Comparison of ENCODE assay signal across 24 cellular contexts in the genomic region with DNA sequence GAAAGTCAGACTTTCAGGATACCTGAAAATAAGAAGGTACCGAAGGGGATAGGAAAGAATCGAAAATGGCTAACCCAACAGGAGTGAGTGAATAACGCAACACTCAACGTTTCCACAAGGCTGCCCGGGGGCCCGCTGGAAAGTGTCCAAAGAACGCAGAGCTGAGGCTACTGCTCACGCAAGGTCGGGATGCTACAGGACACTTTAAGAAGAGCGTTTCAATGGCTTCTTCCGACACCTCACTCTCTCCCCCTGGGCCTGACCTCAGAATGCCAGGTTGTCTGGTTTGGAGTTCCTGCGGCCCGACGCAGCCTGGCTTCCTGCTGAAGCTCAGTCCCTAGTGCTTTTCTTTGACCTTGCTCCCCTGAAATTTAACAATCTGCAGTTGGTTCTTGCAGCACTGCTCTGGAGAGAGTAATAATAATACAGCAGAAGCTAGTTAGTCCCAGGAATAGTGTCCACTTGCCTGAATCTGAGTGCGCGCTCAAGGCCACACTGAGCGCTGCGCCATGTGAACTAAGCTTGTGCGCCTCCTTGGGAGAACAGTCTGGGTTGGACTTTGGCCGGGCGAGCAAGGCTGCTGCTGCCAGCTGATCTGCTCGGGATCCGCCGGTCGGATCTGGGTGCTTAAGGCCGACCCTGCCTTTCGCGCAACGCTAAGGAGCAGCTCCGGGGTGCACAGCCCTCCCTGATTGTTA. TPM values are rescaled to one million over a fixed set of nuclear protein-coding genes. Genes with fewer than 3 reads are reported as not detected.
DNase-seq lines count a peak whose midpoint lies in the region; ATAC-seq, FAIRE-seq and TF ChIP-seq lines count a peak whose summit lies in the region.
"Had no signal": no experiment of that assay in that cellular context is flagged by ENCODE, and none has a peak within 500 bp of the region (broad histone marks: within the 10 kb centered on the region; RNA-seq: fewer than 3 reads in every experiment).

No MANE protein-coding gene starts in this region.

- H3K4me1 ChIP-seq in ES-I3 (ENCODE audit: insufficient read depth, low read length) (no peaks in the 10 kb centered on the region), astrocyte (ENCODE audit: insufficient read depth, low read length) (peaks cover 15% of the 10 kb centered on the region), iPS-15b (ENCODE audit: control insufficient read depth, insufficient read depth, low read length) (peaks cover 2% of the 10 kb centered on the region), neural progenitor cell (peaks cover 19% of the 10 kb centered on the region)
- H3K4me1 ChIP-seq: parathyroid adenoma, uterus had no signal

- H4K20me1 ChIP-seq in astrocyte (ENCODE audit: insufficient read depth, low read length) (no peaks in the 10 kb centered on the region), neural progenitor cell (ENCODE audit: low read depth) (no peaks in the 10 kb centered on the region)
- H4K20me1 ChIP-seq: BLaER1 treated with 17β-estradiol and CSF1 and Interleukin-3, amounts not matched to agents 10 nM and 100 nM had no signal

- H3K27me3 ChIP-seq in astrocyte (ENCODE audit: insufficient read depth, low read length) (peaks cover 91% of the 10 kb centered on the region), iPS-15b (ENCODE audit: control insufficient read depth, insufficient read depth, low read length) (peaks cover 64% of the 10 kb centered on the region), neural progenitor cell (peaks cover 85% of the 10 kb centered on the region)
- H3K27me3 ChIP-seq: BLaER1 treated with 17β-estradiol and CSF1 and Interleukin-3, amounts not matched to agents 10 nM and 100 nM had no signal

- TF ChIP-seq CTCF in astrocyte (IDR thresholded peaks at IDR 0.05; ENCODE audit: insufficient read depth, low read depth, low read length): no peak
- TF ChIP-seq CTCF in neural progenitor cell (IDR thresholded peaks at IDR 0.05): no peak
- TF ChIP-seq CTCF in progenitor cell of endocrine pancreas (IDR thresholded peaks at IDR 0.05; ENCODE audit: unreplicated experiment): no peak

- no peaks in the 10 kb centered on the region for H3K36me3 Mint-ChIP-seq in astrocyte (ENCODE audit: low read depth, unreplicated experiment)
- H3K36me3 Mint-ChIP-seq in neural progenitor cell: peaks cover 2% of the 10 kb centered on the region
- peaks cover 3% of the 10 kb centered on the region for H3K36me3 Mint-ChIP-seq in progenitor cell of endocrine pancreas (ENCODE audit: insufficient read depth)

- no peak overlapping the region for H3K4me2 ChIP-seq in astrocyte (ENCODE audit: low read length)
- peak overlapping the region; percentile 93 for H3K4me2 ChIP-seq in neural progenitor cell
- H3K4me2 ChIP-seq: BLaER1 treated with 17β-estradiol and CSF1 and Interleukin-3, amounts not matched to agents 10 nM and 100 nM had no signal

- no peak for DNase-seq in astrocyte (ENCODE audit: low read depth)
- peak; percentile 35 for DNase-seq in neural progenitor cell (ENCODE audit: low spot score)
- no peak for DNase-seq in GM12892 (ENCODE audit: insufficient read length)
- DNase-seq in GM12891 (ENCODE audit: insufficient read length, low spot score): no peak
- no peak for DNase-seq in progenitor cell of endocrine pancreas (ENCODE audit: low spot score, unreplicated experiment)
- DNase-seq: activated CD4-positive, alpha-beta T cell treated with anti-CD3 and anti-CD28 coated beads, Interleukin-2, amount 50 U/mL, for 48 hours; activated gamma-delta T cell treated with Interleukin-2 at 50 U/mL for 16 hours; activated T-cell treated with anti-CD3 and anti-CD28 coated beads for 4 hours; IMR-90; PC-3; stimulated activated CD4-positive, alpha-beta T cell treated with anti-CD3 and anti-CD28 coated beads, Interleukin-4, amount 100 ng/mL, for 1 hour; T-helper 17 cell; uterus had no signal

- H3K4me1 Mint-ChIP-seq in astrocyte (ENCODE audit: low read depth, unreplicated experiment) (peaks cover 5% of the 10 kb centered on the region), neural progenitor cell (peaks cover 18% of the 10 kb centered on the region), progenitor cell of endocrine pancreas (ENCODE audit: low read depth) (peaks cover 6% of the 10 kb centered on the region)

- H3K9me3 Mint-ChIP-seq in astrocyte (ENCODE audit: unreplicated experiment) (peaks cover 9% of the 10 kb centered on the region), neural progenitor cell (peaks cover 6% of the 10 kb centered on the region), progenitor cell of endocrine pancreas (ENCODE audit: low read depth) (no peaks in the 10 kb centered on the region)

- H2AFZ ChIP-seq in astrocyte (ENCODE audit: low read depth, low read length) (no peak overlapping the region), neural progenitor cell (replicated peaks) (peak overlapping the region; percentile 100)
- H2AFZ ChIP-seq: parathyroid adenoma had no signal

- TF ChIP-seq POLR2A in GM12892 (IDR thresholded peaks at IDR 0.05; ENCODE audit: low read depth, low read length) (no peak), GM12891 (IDR thresholded peaks at IDR 0.05; ENCODE audit: low read depth, low read length) (no peak)

- peak overlapping the region; percentile 53 for H3K27ac Mint-ChIP-seq in astrocyte (ENCODE audit: unreplicated experiment)
- H3K27ac Mint-ChIP-seq in neural progenitor cell: no peak overlapping the region
- no peak overlapping the region for H3K27ac Mint-ChIP-seq in progenitor cell of endocrine pancreas
- H3K27ac Mint-ChIP-seq: T-helper 17 cell had no signal

- H3K9me3 ChIP-seq in ES-I3 (ENCODE audit: control insufficient read depth, insufficient read depth, low read length) (no peaks in the 10 kb centered on the region), astrocyte (ENCODE audit: insufficient read depth, low read depth, low read length) (peaks cover 2% of the 10 kb centered on the region), iPS-15b (ENCODE audit: control insufficient read depth, insufficient read depth, low read length) (no peaks in the 10 kb centered on the region), neural progenitor cell (ENCODE audit: low read depth) (no peaks in the 10 kb centered on the region)
- H3K9me3 ChIP-seq: uterus had no signal

- H3F3A ChIP-seq in neural progenitor cell (ENCODE audit: low read depth): peaks cover 24% of the 10 kb centered on the region

- no peak for FAIRE-seq in astrocyte (lab: Jason Lieb, UNC)
- FAIRE-seq in GM12892 (lab: Jason Lieb, UNC): no peak
- no peak for FAIRE-seq in GM12891 (lab: Jason Lieb, UNC)
- FAIRE-seq: endometrium, G401.6 had no signal

- H3K79me2 ChIP-seq in astrocyte (ENCODE audit: insufficient read depth, low read length): no peaks in the 10 kb centered on the region
- H3K79me2 ChIP-seq in neural progenitor cell (ENCODE audit: low read depth): no peaks in the 10 kb centered on the region
- H3K79me2 ChIP-seq: parathyroid adenoma had no signal

- peak overlapping the region; percentile 70; the same call in 1 of the 2 replicates for H3K9ac ChIP-seq in ES-I3 (ENCODE audit: low read depth, low read length)
- H3K9ac ChIP-seq in astrocyte (ENCODE audit: low read length): no peak overlapping the region
- peak overlapping the region; percentile 10 for H3K9ac ChIP-seq in iPS-15b (ENCODE audit: low read depth, low read length)
- no peak overlapping the region for H3K9ac ChIP-seq in neural progenitor cell
- H3K9ac ChIP-seq: BLaER1 treated with 17β-estradiol and CSF1 and Interleukin-3, amounts not matched to agents 10 nM and 100 nM; parathyroid adenoma had no signal

- H3K4me3 ChIP-seq in astrocyte (ENCODE audit: insufficient read depth, low read depth, low read length) (no peak overlapping the region), iPS-15b (ENCODE audit: low read depth, low read length) (peak overlapping the region; percentile 88), neural progenitor cell (no peak overlapping the region)
- H3K4me3 ChIP-seq: BLaER1 treated with 17β-estradiol and CSF1 and Interleukin-3, amounts not matched to agents 10 nM and 100 nM; heart left ventricle; uterus had no signal

- H3K36me3 ChIP-seq in ES-I3 (ENCODE audit: insufficient read depth, low read length) (no peaks in the 10 kb centered on the region), astrocyte (ENCODE audit: insufficient read depth, low read length) (no peaks in the 10 kb centered on the region), iPS-15b (ENCODE audit: control insufficient read depth, insufficient read depth, low read length) (no peaks in the 10 kb centered on the region), neural progenitor cell (no peaks in the 10 kb centered on the region)
- H3K36me3 ChIP-seq: BLaER1 treated with 17β-estradiol and CSF1 and Interleukin-3, amounts not matched to agents 10 nM and 100 nM; heart left ventricle; uterus had no signal

- no peak overlapping the region for H3K4me3 Mint-ChIP-seq in astrocyte (ENCODE audit: unreplicated experiment)
- peak overlapping the region; percentile 43 for H3K4me3 Mint-ChIP-seq in neural progenitor cell
- no peak overlapping the region for H3K4me3 Mint-ChIP-seq in progenitor cell of endocrine pancreas (ENCODE audit: low read depth)
- H3K4me3 Mint-ChIP-seq: T-helper 17 cell had no signal

- no peak for ATAC-seq in HG03135 (IDR thresholded peaks at IDR 0.05; ENCODE audit: unreplicated experiment)
- ATAC-seq: heart left ventricle, PC-3, T-helper 17 cell had no signal

- peaks cover 60% of the 10 kb centered on the region for H3K27me3 Mint-ChIP-seq in astrocyte (ENCODE audit: low read depth, unreplicated experiment)
- peaks cover 70% of the 10 kb centered on the region for H3K27me3 Mint-ChIP-seq in neural progenitor cell (ENCODE audit: insufficient read depth, low read depth)
- peaks cover 64% of the 10 kb centered on the region for H3K27me3 Mint-ChIP-seq in progenitor cell of endocrine pancreas

- no peak overlapping the region for H3K27ac ChIP-seq in astrocyte (ENCODE audit: low read depth, low read length)
- no peak overlapping the region for H3K27ac ChIP-seq in neural progenitor cell
- H3K27ac ChIP-seq: BLaER1 treated with 17β-estradiol and CSF1 and Interleukin-3, amounts not matched to agents 10 nM and 100 nM; heart left ventricle; parathyroid adenoma; uterus; VCaP had no signal

TF ChIP-seq in GM12891, 5 proteins besides CTCF, POLR2A, EP300 and RAD21:
- TF ChIP-seq TAF1 (IDR thresholded peaks at IDR 0.05; ENCODE audit: low read depth, low read length) (no peak), POU2F2 (IDR thresholded peaks at IDR 0.05; ENCODE audit: low read depth, low read length) (no peak), SPI1 (IDR thresholded peaks at IDR 0.05; ENCODE audit: low read depth, low read length) (no peak), PAX5 (IDR thresholded peaks at IDR 0.05; ENCODE audit: insufficient read depth, low read length, severe bottlenecking) (no peak)

RNA-seq across cellular contexts. Expression of gene ALX1, which starts 2.0 kb away (rescaled TPM):
- total RNA-seq in astrocyte (1.4 and 1.9 TPM in 2 replicates), neural progenitor cell (ENCODE audit: low replicate concordance) (3.9 and 5.6 TPM in 2 replicates), progenitor cell of endocrine pancreas (3.0 and 3.2 TPM in 2 replicates)
- polyA plus RNA-seq in GM12892 (2012; ENCODE audit: missing spikeins): not detected
- polyA plus RNA-seq in GM12891 (2012; ENCODE audit: low read depth, missing spikeins): not detected
- total RNA-seq: heart left ventricle, IMR-90, liver, MCF 10A, PC-3, T-helper 17 cell had no signal
- polyA plus RNA-seq: heart left ventricle, IMR-90, liver had no signal

Comparison
In these comparisons a context has a peak if more than half of its experiments do, and no peak if none do; other contexts are left out.
1. H3K9ac ChIP-seq: peak in ES-I3 (single experiment) and iPS-15b (single experiment); none in astrocyte (single experiment) and neural progenitor cell (single experiment).